8 cellular contexts compared by ENCODE assay signal in the genomic region with DNA sequence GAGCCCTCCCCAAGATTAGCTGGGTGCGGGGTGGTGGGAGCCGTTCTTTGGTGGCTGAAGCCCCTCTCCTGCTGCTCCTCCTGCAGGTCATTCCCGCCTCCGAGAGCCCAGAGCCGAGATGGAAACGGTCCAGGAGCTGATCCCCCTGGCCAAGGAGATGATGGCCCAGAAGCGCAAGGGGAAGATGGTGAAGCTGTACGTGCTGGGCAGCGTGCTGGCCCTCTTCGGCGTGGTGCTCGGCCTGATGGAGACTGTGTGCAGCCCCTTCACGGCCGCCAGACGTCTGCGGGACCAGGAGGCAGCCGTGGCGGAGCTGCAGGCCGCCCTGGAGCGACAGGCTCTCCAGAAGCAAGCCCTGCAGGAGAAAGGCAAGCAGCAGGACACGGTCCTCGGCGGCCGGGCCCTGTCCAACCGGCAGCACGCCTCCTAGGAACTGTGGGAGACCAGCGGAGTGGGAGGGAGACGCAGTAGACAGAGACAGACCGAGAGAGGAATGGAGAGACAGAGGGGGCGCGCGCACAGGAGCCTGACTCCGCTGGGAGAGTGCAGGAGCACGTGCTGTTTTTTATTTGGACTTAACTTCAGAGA. TPM values are rescaled to one million over a fixed set of nuclear protein-coding genes. Genes with fewer than 3 reads are reported as not detected.
DNase-seq lines count a peak whose midpoint lies in the region; ATAC-seq, FAIRE-seq and TF ChIP-seq lines count a peak whose summit lies in the region.

No MANE protein-coding gene starts in this region.

- DNase-seq in HL-60 (ENCODE audit: low read depth in 1 of 2, low spot score in 1 of 2) (no peak), astrocyte (ENCODE audit: low read depth) (peak; percentile 27), hypothalamus (lab: John Stamatoyannopoulos, UW) (peak in 32 of 51 donors; percentile 10 to 69 (median 42)), retina (peak; percentile 90), putamen (ENCODE audit: low spot score) (no peak), NCI-H2029 (lab: John Stamatoyannopoulos, UW) (no peak)

- no peaks in the 10 kb centered on the region; the same call in 1 of the 2 replicates for H3K27me3 ChIP-seq in ACC112 (ENCODE audit: insufficient read depth, low read length)
- peaks cover 22% of the 10 kb centered on the region for H3K27me3 ChIP-seq in HL-60 (ENCODE audit: insufficient read depth, poor library complexity, severe bottlenecking)
- peaks cover 54% of the 10 kb centered on the region for H3K27me3 ChIP-seq in astrocyte (ENCODE audit: insufficient read depth, low read length)

- H3K4me1 Mint-ChIP-seq in astrocyte (ENCODE audit: low read depth, unreplicated experiment), result peaks cover 25% of the 10 kb centered on the region

- H3K36me3 ChIP-seq in ACC112 (ENCODE audit: insufficient read depth, low read length) (no peaks in the 10 kb centered on the region), astrocyte (ENCODE audit: insufficient read depth, low read length) (no peaks in the 10 kb centered on the region)

- peaks cover 1% of the 10 kb centered on the region for H3K9me3 Mint-ChIP-seq in astrocyte (ENCODE audit: unreplicated experiment)

- H3K4me3 Mint-ChIP-seq in astrocyte (ENCODE audit: unreplicated experiment), result peak overlapping the region; percentile 86

- H2AFZ ChIP-seq in ACC112 (ENCODE audit: low read length, unreplicated experiment) (peak overlapping the region; percentile 47), astrocyte (ENCODE audit: low read depth, low read length) (peak overlapping the region; percentile 90)

- H3K4me1 ChIP-seq in ACC112 (ENCODE audit: control insufficient read depth, insufficient read depth, low read length, unreplicated experiment) (peaks cover 26% of the 10 kb centered on the region), astrocyte (ENCODE audit: insufficient read depth, low read length) (peaks cover 13% of the 10 kb centered on the region)

- no peaks in the 10 kb centered on the region for H3K36me3 Mint-ChIP-seq in astrocyte (ENCODE audit: low read depth, unreplicated experiment)

- FAIRE-seq in astrocyte (lab: Jason Lieb, UNC), result no peak

- ATAC-seq in GM19467 (IDR thresholded peaks at IDR 0.05; ENCODE audit: unreplicated experiment), result no peak

- H3K4me3 ChIP-seq in ACC112 (ENCODE audit: low read depth, low read length), result peak overlapping the region; percentile 77
- peak overlapping the region; percentile 7; the same call in 1 of the 2 replicates for H3K4me3 ChIP-seq in HL-60 (replicated peaks; ENCODE audit: insufficient read depth, low read length)
- peak overlapping the region; percentile 68 for H3K4me3 ChIP-seq in astrocyte (ENCODE audit: insufficient read depth, low read depth, low read length)

- H3K27ac ChIP-seq in ACC112 (ENCODE audit: low read depth, low read length) (no peak overlapping the region), HL-60 (replicated peaks) (no peak overlapping the region), astrocyte (ENCODE audit: low read depth, low read length) (no peak overlapping the region)

- H4K20me1 ChIP-seq in astrocyte (ENCODE audit: insufficient read depth, low read length), result no peaks in the 10 kb centered on the region

- H3K4me2 ChIP-seq in astrocyte (ENCODE audit: low read length), result peak overlapping the region; percentile 98

- H3K27ac Mint-ChIP-seq in astrocyte (ENCODE audit: unreplicated experiment), result no peak overlapping the region

- peaks cover 51% of the 10 kb centered on the region for H3K27me3 Mint-ChIP-seq in astrocyte (ENCODE audit: low read depth, unreplicated experiment)

- TF ChIP-seq CTCF in HL-60 (IDR thresholded peaks at IDR 0.05; ENCODE audit: insufficient read depth, low read length) (no peak), astrocyte (IDR thresholded peaks at IDR 0.05; ENCODE audit: insufficient read depth, low read depth, low read length) (no peak)

- H3K9me3 ChIP-seq in astrocyte (ENCODE audit: insufficient read depth, low read depth, low read length), result no peaks in the 10 kb centered on the region

- peak overlapping the region; percentile 57 for H3K9ac ChIP-seq in astrocyte (ENCODE audit: low read length)

- H3K79me2 ChIP-seq in ACC112 (ENCODE audit: control insufficient read depth, insufficient read depth, low read length, unreplicated experiment) (no peaks in the 10 kb centered on the region), astrocyte (ENCODE audit: insufficient read depth, low read length) (no peaks in the 10 kb centered on the region)

RNA-seq across cellular contexts. Expression of a gene that starts 0.4 kb away (rescaled TPM):
- total RNA-seq in astrocyte, result 5.9 and 15.1 TPM in 2 replicates

RNA-seq across cellular contexts. Expression of a gene that starts 23.4 kb away (rescaled TPM):
- total RNA-seq in astrocyte, result 4.2 and 6.1 TPM in 2 replicates

RNA-seq across cellular contexts. Expression of a gene that starts 29.0 kb away (rescaled TPM):
- total RNA-seq in astrocyte, result not detected in 2 replicates

Comparison
In these comparisons a context has a peak if more than half of its experiments do, and no peak if none do; other contexts are left out.
1. H3K4me3 ChIP-seq: peak in every context shown above with its lines; median percentile 77 in ACC112; 68 in astrocyte; 7 in HL-60.
2. DNase-seq: peak in astrocyte (single experiment), hypothalamus (32 of 51) and retina (single experiment); none in HL-60 (0 of 2), putamen (single experiment) and NCI-H2029 (single experiment).